ENCODE assay signal across 15 cellular contexts in genomic region chr4:48766393-48766792, GRCh38. TPM values are rescaled to one million over a fixed set of nuclear protein-coding genes. Genes with fewer than 3 reads are reported as not detected.
A peak's percentile ranks its signal among the peaks of the same experiment; 100 is the strongest.
DNase-seq lines count a peak whose midpoint lies in the region; ATAC-seq, FAIRE-seq and TF ChIP-seq lines count a peak whose summit lies in the region.
"Had no signal": no experiment of that assay in that cellular context is flagged by ENCODE, and none has a peak within 500 bp of the region (broad histone marks: within the 10 kb centered on the region; RNA-seq: fewer than 3 reads in every experiment).

No MANE protein-coding gene starts in this region.

- H3K4me1 ChIP-seq in GM12878 (ENCODE audit: control insufficient read depth, insufficient read depth, low read length): 0 out of 2 replicates have a peak, but pooled peaks cover 3% of the 10 kb centered on the region
- H3K4me1 ChIP-seq: SJSA1, testis had no signal

- RAD21 ChIA-PET in GM12878 (lab: Charles Lee; ENCODE audit: unreplicated experiment): no interaction called here

- ATAC-seq in GM19043 (IDR thresholded peaks at IDR 0.05; ENCODE audit: low read depth, unreplicated experiment): peak; percentile 78
- ATAC-seq in HG02938 (IDR thresholded peaks at IDR 0.05; ENCODE audit: unreplicated experiment): peak; percentile 74
- ATAC-seq in GM12878: peak; percentile 52

- H3K9me3 ChIP-seq in GM12878 (replicated peaks; ENCODE audit: control insufficient read depth, insufficient read depth, low read length): peaks cover 8% of the 10 kb centered on the region
- H3K9me3 ChIP-seq: neutrophil, SJSA1, testis had no signal

- peaks cover 82% of the 10 kb centered on the region for H3K79me2 ChIP-seq in GM12878 (ENCODE audit: control insufficient read depth, insufficient read depth, low read length)

- TF ChIP-seq RAD21 in GM12878 (IDR thresholded peaks at IDR 0.05; ENCODE audit: insufficient read depth, low read depth, low read length): no peak

- no peaks in the 10 kb centered on the region for H3K27me3 ChIP-seq in GM12878 (replicated peaks in 1 of 2; ENCODE audit: control insufficient read depth in 2 of 2, insufficient read depth in 2 of 2, low read length in 1 of 2)
- H3K27me3 ChIP-seq: brain microvascular endothelial cell, neutrophil, SJSA1, testis had no signal

- in situ Hi-C loops in GM13976 (cut with MboI; ENCODE audit: low sequenced_read_pairs, unreplicated experiment) (loop anchor here (10.0 kb wide), 1 partner anchor 162 kb away; no protein-coding TSS in a partner anchor), GM12878 (cut with MboI) (no loop called here)

- H3K9ac ChIP-seq in GM12878 (ENCODE audit: control insufficient read depth, insufficient read depth, low read length): no peak overlapping the region

- H3K4me3 ChIP-seq in GM12878: no peak overlapping the region
- H3K4me3 ChIP-seq: SJSA1, testis had no signal

- WGBS in GM12878 (ENCODE audit: insufficient coverage, insufficient replicate concordance, low lambda C conversion rate, missing lambda C conversion rate): 33% methylated on average over 1 of the region's 1 CpG

- no peak for FAIRE-seq in GM12878 (lab: Jason Lieb, UNC)

- H3K4me2 ChIP-seq in GM12878 (ENCODE audit: control insufficient read depth, insufficient read depth): 0 out of 2 replicates have a peak overlapping the region, but pooled peaks have one; percentile 14

- H4K20me1 ChIP-seq in GM12878 (ENCODE audit: control insufficient read depth, insufficient read depth): no peaks in the 10 kb centered on the region

- TF ChIP-seq EP300 in GM12878 (IDR thresholded peaks at IDR 0.05; ENCODE audit: borderline replicate concordance in 1 of 2, control insufficient read depth in 1 of 2, low read depth in 2 of 2, low read length in 2 of 2): no peak

- no peak overlapping the region for H2AFZ ChIP-seq in GM12878 (ENCODE audit: control insufficient read depth, low read depth, low read length)

- peak; percentile 29 for DNase-seq in GM13976 (ENCODE audit: low spot score)
- no peak for DNase-seq in GM12878 (ENCODE audit: low read depth, low spot score)
- DNase-seq in CD1c-positive myeloid dendritic cell (ENCODE audit: extremely low spot score): no peak
- DNase-seq in activated gamma-delta T cell (lab: John Stamatoyannopoulos, UW): no peak
- no peak for DNase-seq in NCI-H1694 (lab: John Stamatoyannopoulos, UW)
- DNase-seq: brain microvascular endothelial cell; Kasumi-1; NK-92 treated with Interleukin-12 subunit alpha and Interleukin-12 subunit beta, amount 100 ng/mL, for 24 hours; testis; WERI-Rb-1 had no signal

- POLR2A ChIA-PET in GM12878 (lab: Charles Lee): no interaction called here

- no peak for TF ChIP-seq POLR2A in GM12878 (IDR thresholded peaks at IDR 0.05; ENCODE audit: low read depth, low read length)

- CTCF ChIA-PET in GM12878 (lab: Yijun Ruan, JAX): no interaction called here

- no TSS peak for BruUV-seq in GM12878 (replicated peaks; lab: Mats Ljungman, UMichigan)

- SMC1A ChIA-PET in GM12878 (lab: Charles Lee; ENCODE audit: uncharacterized antibody, unreplicated experiment): no interaction called here

- H3K36me3 ChIP-seq in GM12878 (ENCODE audit: control insufficient read depth in 2 of 2, insufficient read depth in 2 of 2, low read length in 1 of 2): no peaks in the 10 kb centered on the region; a peak in 1 of 4 replicates
- H3K36me3 ChIP-seq: brain microvascular endothelial cell, neutrophil, SJSA1 had no signal

- H3K27ac ChIP-seq in GM12878 (ENCODE audit: control insufficient read depth, insufficient read depth): no peak overlapping the region
- H3K27ac ChIP-seq: brain microvascular endothelial cell, HL-60, neutrophil, SJSA1, testis, WERI-Rb-1 had no signal

- intact Hi-C loops in GM12878 (cut with micrococcal nuclease; ENCODE audit: unreplicated experiment): no loop called here

- TF ChIP-seq CTCF in GM13976 (IDR thresholded peaks at IDR 0.05; ENCODE audit: borderline replicate concordance, control extremely low read depth, extremely low read depth, insufficient read depth, missing control alignments) (no peak), GM12878 (IDR thresholded peaks at IDR 0.05 in 2 of 3, conservative IDR thresholded peaks at IDR 0.05 in 1 of 3; ENCODE audit: control insufficient read depth in 2 of 3, extremely low read depth in 1 of 3, insufficient read depth in 1 of 3, low read depth in 3 of 3, low read length in 3 of 3) (no peak)

TF ChIP-seq in GM12878, 131 proteins besides CTCF, POLR2A, EP300 and RAD21:
- TF ChIP-seq SREBF2 (IDR thresholded peaks at IDR 0.05; ENCODE audit: low read length): no peak
- TF ChIP-seq POLR2AphosphoS2 (IDR thresholded peaks at IDR 0.05; ENCODE audit: low read depth, low read length): no peak
- no peak for TF ChIP-seq SRF (IDR thresholded peaks at IDR 0.05; ENCODE audit: low read depth in 2 of 2, low read length in 2 of 2)
- no peak for TF ChIP-seq KLF5 (IDR thresholded peaks at IDR 0.05; ENCODE audit: partially characterized antibody)
- TF ChIP-seq IKZF2 (IDR thresholded peaks at IDR 0.05): no peak
- TF ChIP-seq GATAD2B (conservative IDR thresholded peaks at IDR 0.05; ENCODE audit: low read depth): no peak
- no peak for TF ChIP-seq RELB (IDR thresholded peaks at IDR 0.05; ENCODE audit: low read depth)
- TF ChIP-seq USF1 (IDR thresholded peaks at IDR 0.05; ENCODE audit: borderline replicate concordance, extremely low read length, insufficient read depth, low read depth, low read length): no peak
- TF ChIP-seq SIN3A (IDR thresholded peaks at IDR 0.05; ENCODE audit: low read depth, low read length): no peak
- TF ChIP-seq RB1 (IDR thresholded peaks at IDR 0.05; ENCODE audit: borderline replicate concordance): no peak
- no peak for TF ChIP-seq CHD2 (IDR thresholded peaks at IDR 0.05; ENCODE audit: borderline replicate concordance, low read depth, low read length)
TF ChIP-seq in GM12878: peak in this region for 0.

RNA-seq across cellular contexts. Expression of gene FRYL, which starts 13.7 kb away (rescaled TPM):
- 290 and 300 TPM in 2 replicates for total RNA-seq in GM12878 (2013; cell fraction: nucleolus; rRNA removed)
- 44.3 and 54.1 TPM in 2 replicates for total RNA-seq in GM12878 (2014; rRNA removed)
- total RNA-seq in GM12878 (2014; rRNA removed; fragmentation: Illumina TruSeq; extraction: Trizol): 50.6 and 53.6 TPM in 2 replicates
- 40.9 and 48.4 TPM in 2 replicates for total RNA-seq in GM12878 (2021)
- 9.6 TPM for polyA plus RNA-seq in GM12878 (2011; ENCODE audit: low read depth)
- 42.5 and 57.4 TPM in 2 replicates for polyA plus RNA-seq in GM12878 (2011; rRNA removed)
- 15.4 and 21.6 TPM in 2 replicates for polyA plus RNA-seq in GM12878 (2011; cell fraction: cytosol; rRNA removed)
- 51.3 and 52.6 TPM in 2 replicates for polyA plus RNA-seq in GM12878 (2011; cell fraction: nucleus; rRNA removed)
- 14.6 and 20.4 TPM in 2 replicates for polyA plus RNA-seq in GM12878 (2012)
- 27.0 and 31.0 TPM in 2 replicates for polyA plus RNA-seq in GM12878 (2014; fragmentation: Illumina TruSeq; extraction: Trizol)
- polyA plus RNA-seq in GM12878 (2014; fragmentation: Nextera tagmentation; extraction: Ambion mirVana): 10 to 100 TPM; 10.3 to 12.6 TPM
- 23.0 and 23.8 TPM in 2 replicates for polyA plus RNA-seq in GM12878 (2014; rRNA removed)
- polyA plus RNA-seq in GM12878 (2016; fragmentation: Nextera tagmentation; extraction: Ambion mirVana): 10 to 100 TPM; 28.4 to 29.0 TPM
- 128 and 172 TPM in 2 replicates for polyA minus RNA-seq in GM12878 (2011; rRNA and poly(A)+ RNA removed)
- 36.4 and 41.7 TPM in 2 replicates for polyA minus RNA-seq in GM12878 (2011; cell fraction: cytosol; rRNA and poly(A)+ RNA removed)
- 164 and 223 TPM in 2 replicates for polyA minus RNA-seq in GM12878 (2011; cell fraction: nucleus; rRNA and poly(A)+ RNA removed)
